In the genomic region with DNA sequence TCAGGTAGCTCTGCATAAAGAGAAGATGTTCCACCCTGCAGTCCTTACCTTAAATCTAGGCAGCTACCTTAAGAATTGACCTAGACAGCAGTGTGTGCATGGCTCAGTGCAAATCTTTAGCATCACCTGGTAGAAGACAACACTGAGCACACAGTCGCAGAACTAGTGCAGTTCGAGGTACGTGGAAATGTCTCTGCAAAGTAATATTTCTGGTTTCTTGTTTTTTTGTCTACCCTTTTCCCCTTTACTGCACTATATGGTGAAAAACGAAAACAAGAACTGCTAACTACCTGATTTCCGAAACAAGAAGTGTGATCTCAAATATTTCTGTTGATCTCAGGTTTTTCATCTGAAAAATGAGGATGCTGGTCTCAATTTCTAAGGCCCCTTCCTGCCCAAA, we compare ENCODE assay signal across 10 cellular contexts.
DNase-seq lines count a peak whose midpoint lies in the region; ATAC-seq and TF ChIP-seq lines count a peak whose summit lies in the region.
"Had no signal": no experiment of that assay in that cellular context is flagged by ENCODE, and none has a peak within 500 bp of the region (broad histone marks: within the 10 kb centered on the region; RNA-seq: fewer than 3 reads in every experiment).

No MANE protein-coding gene starts in this region.

- no peak for TF ChIP-seq POLR2A in gastroesophageal sphincter (IDR thresholded peaks at IDR 0.05)

- ATAC-seq in gastroesophageal sphincter (no peak), upper lobe of right lung (no peak), HG03097 (IDR thresholded peaks at IDR 0.05; ENCODE audit: low FRiP score, unreplicated experiment) (no peak), HG03039 (IDR thresholded peaks at IDR 0.05; ENCODE audit: unreplicated experiment) (no peak), GM18870 (IDR thresholded peaks at IDR 0.05; ENCODE audit: unreplicated experiment) (no peak)

- H3K4me3 Mint-ChIP-seq in activated naive CD4-positive, alpha-beta T cell treated with anti-CD3 and anti-CD28 coated beads for 36 hours, result no peak overlapping the region

- no peaks in the 10 kb centered on the region for H3K27me3 Mint-ChIP-seq in activated naive CD4-positive, alpha-beta T cell treated with anti-CD3 and anti-CD28 coated beads for 36 hours (ENCODE audit: low read depth)

- TF ChIP-seq CTCF in gastroesophageal sphincter (IDR thresholded peaks at IDR 0.05) (no peak), upper lobe of right lung (IDR thresholded peaks at IDR 0.05) (no peak)

- intact Hi-C loops in activated naive CD4-positive, alpha-beta T cell treated with anti-CD3 and anti-CD28 coated beads for 36 hours (cut with micrococcal nuclease), result no loop called here
- intact Hi-C loops in upper lobe of right lung (cut with DNase I), result no loop called here

- H3K4me1 ChIP-seq in SJSA1 (replicated peaks) (peaks cover 24% of the 10 kb centered on the region), gastroesophageal sphincter (peaks cover 0 to 57% (median 2%) of the 10 kb centered on the region in 3 donors), upper lobe of right lung (peaks cover 34% of the 10 kb centered on the region)

- H3K9me3 ChIP-seq in SJSA1 (replicated peaks) (no peaks in the 10 kb centered on the region), gastroesophageal sphincter (no peaks in the 10 kb centered on the region), upper lobe of right lung (no peaks in the 10 kb centered on the region)

- peak overlapping the region; percentile 85 for H3K27ac Mint-ChIP-seq in activated naive CD4-positive, alpha-beta T cell treated with anti-CD3 and anti-CD28 coated beads for 36 hours

- H3K36me3 Mint-ChIP-seq in activated naive CD4-positive, alpha-beta T cell treated with anti-CD3 and anti-CD28 coated beads for 36 hours (ENCODE audit: low read depth), result peaks cover 12% of the 10 kb centered on the region

- CTCF ChIA-PET in activated naive CD4-positive, alpha-beta T cell treated with anti-CD3 and anti-CD28 coated beads for 36 hours (lab: Charles Lee), result interaction anchor here (0.6 to 3.0 kb wide), 12 partner anchors 12 to 301 kb away, joined by 3 to 15 read pairs (median 4); no protein-coding TSS in a partner anchor

- no peaks in the 10 kb centered on the region for H3K9me3 Mint-ChIP-seq in activated naive CD4-positive, alpha-beta T cell treated with anti-CD3 and anti-CD28 coated beads for 36 hours

- DNase-seq in activated naive CD4-positive, alpha-beta T cell treated with anti-CD3 and anti-CD28 coated beads for 36 hours, result no peak
- no peak for DNase-seq in activated naive CD4-positive, alpha-beta T cell (lab: John Stamatoyannopoulos, UW)
- DNase-seq in SJSA1 (ENCODE audit: low read depth in 1 of 2, low spot score in 2 of 2) (no peak), upper lobe of right lung (no peak)
- DNase-seq: NCI-H774; stimulated activated CD4-positive, alpha-beta T cell treated with anti-CD3 and anti-CD28 coated beads, Interleukin-1b, Interleukin-23, amount 100 ng/mL, for 48 hours had no signal

- no peak overlapping the region for H3K4me3 ChIP-seq in SJSA1
- H3K4me3 ChIP-seq in gastroesophageal sphincter, result no peak overlapping the region
- no peak overlapping the region for H3K4me3 ChIP-seq in upper lobe of right lung

- WGBS in gastroesophageal sphincter (ENCODE audit: low coverage in 1 of 2), 2 donors, result 81% methylated on average over 5 of the region's 5 CpGs; no CpG with 5 or more reads in 1 of the 2 donors

- no peak for TF ChIP-seq EP300 in gastroesophageal sphincter (IDR thresholded peaks at IDR 0.05)

- peaks cover 76% of the 10 kb centered on the region for H3K4me1 Mint-ChIP-seq in activated naive CD4-positive, alpha-beta T cell treated with anti-CD3 and anti-CD28 coated beads for 36 hours (ENCODE audit: low read depth)

- H3K27me3 ChIP-seq in SJSA1 (replicated peaks) (no peaks in the 10 kb centered on the region), gastroesophageal sphincter (no peaks in the 10 kb centered on the region), upper lobe of right lung (no peaks in the 10 kb centered on the region)

- no peaks in the 10 kb centered on the region for H3K36me3 ChIP-seq in SJSA1
- H3K36me3 ChIP-seq in gastroesophageal sphincter, result no peaks in the 10 kb centered on the region
- no peaks in the 10 kb centered on the region for H3K36me3 ChIP-seq in upper lobe of right lung

- peak overlapping the region; percentile 62 for H3K27ac ChIP-seq in SJSA1
- H3K27ac ChIP-seq in gastroesophageal sphincter, result peak overlapping the region in 3 of 4 donors; percentile 12 to 72 (median 46)
- H3K27ac ChIP-seq in upper lobe of right lung, result peak overlapping the region; percentile 70
